Comparison of ENCODE assay signal across 34 cellular contexts in the genomic region with DNA sequence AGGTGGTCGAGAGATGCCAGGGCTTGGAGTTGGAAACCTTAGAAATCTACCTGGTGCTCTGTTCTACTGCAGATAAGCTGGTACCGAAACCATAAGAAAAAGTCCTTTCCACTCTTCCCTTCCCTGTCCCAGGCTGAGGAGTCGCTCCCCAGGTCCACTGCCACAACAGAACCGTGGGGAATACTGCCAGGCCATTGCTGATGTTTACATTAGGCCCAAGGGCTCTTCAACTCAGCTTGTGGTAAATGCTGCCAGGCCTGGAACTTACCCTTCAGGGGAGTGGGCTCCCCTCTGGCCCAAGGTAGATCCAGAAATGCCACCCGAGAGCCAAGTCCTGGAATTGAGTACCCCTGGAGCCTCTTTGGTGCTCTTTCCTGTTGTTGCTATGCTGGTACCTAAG.
"Had no signal": no experiment of that assay in that cellular context is flagged by ENCODE, and none has a peak within 500 bp of the region (broad histone marks: within the 10 kb centered on the region; RNA-seq: fewer than 3 reads in every experiment).

No MANE protein-coding gene starts in this region.

- H3K27ac ChIP-seq: brain microvascular endothelial cell, KMS-11, SJCRH30, SK-N-MC had no signal

- H3K4me1 ChIP-seq: SJCRH30 had no signal

- H3K27me3 ChIP-seq: brain microvascular endothelial cell, SJCRH30 had no signal

- H3K4me3 ChIP-seq: SJCRH30, SK-N-MC had no signal

- H3K27ac Mint-ChIP-seq: activated CD4-positive, alpha-beta T cell treated with anti-CD3 and anti-CD28 coated beads for 36 hours; activated CD4-positive, alpha-beta T cell treated with anti-CD3 and anti-CD28 coated beads, Interleukin-2, amount 10 ng/mL, durations not matched to agents 7 days and 5 days; activated naive CD8-positive, alpha-beta T cell treated with anti-CD3 and anti-CD28 coated beads for 36 hours; T-helper 2 cell treated with Interferon-gamma antibody and Interleukin-4, amounts not matched to agents 5 μg/mL and 100 μg/mL, for 36 hours; WTC11 had no signal

- H3K36me3 Mint-ChIP-seq: WTC11 had no signal

- H3K27me3 Mint-ChIP-seq: activated CD4-positive, alpha-beta T cell treated with anti-CD3 and anti-CD28 coated beads for 36 hours; activated CD4-positive, alpha-beta T cell treated with anti-CD3 and anti-CD28 coated beads, Interleukin-2, amount 10 ng/mL, durations not matched to agents 7 days and 5 days; activated naive CD8-positive, alpha-beta T cell treated with anti-CD3 and anti-CD28 coated beads for 36 hours had no signal

- H3K4me3 Mint-ChIP-seq: activated CD4-positive, alpha-beta T cell treated with anti-CD3 and anti-CD28 coated beads for 36 hours; activated CD4-positive, alpha-beta T cell treated with anti-CD3 and anti-CD28 coated beads, Interleukin-2, amount 10 ng/mL, durations not matched to agents 7 days and 5 days; activated CD8-positive, alpha-beta T cell treated with anti-CD3 and anti-CD28 coated beads, Interleukin-2, amount 10 ng/mL, durations not matched to agents 7 days and 5 days; activated naive CD8-positive, alpha-beta T cell treated with anti-CD3 and anti-CD28 coated beads for 36 hours; T-helper 2 cell treated with Interferon-gamma antibody and Interleukin-4, amounts not matched to agents 5 μg/mL and 100 μg/mL, for 36 hours; WTC11 had no signal

- H3K9me3 ChIP-seq: SJCRH30 had no signal

- ATAC-seq: activated CD4-positive, alpha-beta T cell treated with anti-CD3 and anti-CD28 coated beads for 36 hours; activated CD4-positive, CD25-positive, alpha-beta regulatory T cell treated with anti-CD3 and anti-CD28 coated beads, Interleukin-2, amount 50 U/mL, for 24 hours; activated CD8-positive, alpha-beta T cell treated with anti-CD3 and anti-CD28 coated beads, Interleukin-2, amount 10 ng/mL, durations not matched to agents 7 days and 5 days; Panc1; WTC11 had no signal

- DNase-seq: activated CD4-positive, alpha-beta T cell treated with anti-CD3 and anti-CD28 coated beads for 36 hours; activated CD4-positive, alpha-beta T cell treated with anti-CD3 and anti-CD28 coated beads, Interleukin-2, amount 10 ng/mL, durations not matched to agents 7 days and 5 days; activated CD4-positive, alpha-beta T cell treated with anti-CD3 and anti-CD28 coated beads, Interleukin-2, amount 50 U/mL, for 48 hours; activated CD8-positive, alpha-beta T cell treated with anti-CD3 and anti-CD28 coated beads, Interleukin-2, amount 10 ng/mL, durations not matched to agents 7 days and 5 days; activated effector memory CD4-positive, alpha-beta T cell treated with anti-CD3 and anti-CD28 coated beads, Interleukin-2, amount 50 U/mL, for 16 hours; activated naive CD4-positive, alpha-beta T cell; activated naive CD4-positive, alpha-beta T cell treated with anti-CD3 and anti-CD28 coated beads, Interleukin-2, amount 50 U/mL, for 16 hours; activated naive CD8-positive, alpha-beta T cell treated with anti-CD3 and anti-CD28 coated beads for 36 hours; activated T-cell treated with anti-CD3 and anti-CD28 coated beads for 4 hours; activated T-cell treated with anti-CD3 and anti-CD28 coated beads, Interleukin-2, amount 50 U/mL, for 48 hours; amniotic stem cell; aorta; brain microvascular endothelial cell; central memory CD4-positive, alpha-beta T cell; MM.1S; MV-4-11; NCI-H1092; NCI-H1436 treated with DMSO at 0.1 percent for 48 hours; NCI-H1694 treated with DMSO at 0.1 percent for 48 hours; NCI-H2081; NCI-H2171 treated with DMSO at 0.1 percent for 48 hours; NCI-H2227 treated with DMSO at 0.1 percent for 48 hours; NCI-H446; NCI-H510A treated with DMSO at 0.1 percent for 48 hours; NCI-H526 treated with DMSO at 0.1 percent for 48 hours; NCI-H774; SHP77; SJCRH30 had no signal
